Comparison of ENCODE assay signal across 8 cellular contexts in the genomic region with DNA sequence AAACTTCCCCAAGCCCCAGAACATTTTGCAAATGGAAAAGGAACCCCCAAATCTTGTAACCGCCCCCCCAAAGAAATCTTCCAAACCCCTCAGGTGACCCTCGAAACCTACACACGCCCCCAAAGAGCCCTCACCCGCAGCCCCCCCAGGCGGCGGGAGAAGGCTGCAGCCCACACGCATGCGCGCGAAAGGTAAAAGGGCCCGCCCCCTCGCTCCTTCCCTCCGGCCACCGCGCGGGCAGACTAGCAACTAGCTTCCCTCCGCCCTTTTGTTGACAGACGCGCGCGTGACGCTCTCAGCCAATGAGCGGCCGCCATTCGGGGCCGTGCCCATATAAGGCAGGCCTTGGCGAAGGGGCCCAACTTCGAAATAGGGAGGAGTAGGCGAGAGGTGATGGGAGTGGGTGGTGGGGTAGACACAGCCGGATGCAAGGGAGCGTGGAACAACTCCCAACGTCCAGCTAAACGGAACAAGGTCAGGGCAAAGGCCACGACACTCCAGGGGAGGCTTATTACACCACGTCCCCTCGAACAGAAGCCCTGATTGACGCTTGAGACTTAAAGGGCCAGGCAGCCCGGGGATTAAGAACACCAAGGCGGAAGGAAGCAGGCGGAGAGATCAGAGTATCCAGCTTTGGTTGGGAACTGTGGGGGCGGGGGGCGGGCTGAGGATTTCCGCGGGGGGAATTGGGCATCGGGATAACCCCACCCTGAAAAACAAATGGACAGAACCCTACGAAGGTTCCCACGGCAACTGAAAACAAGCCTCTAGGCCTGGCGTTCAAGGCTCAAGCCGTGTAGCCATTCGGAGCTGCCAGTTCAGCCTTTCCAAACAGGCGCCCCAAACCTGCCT.
DNase-seq lines count a peak whose midpoint lies in the region; ATAC-seq and TF ChIP-seq lines count a peak whose summit lies in the region.

No MANE protein-coding gene starts in this region.

- no peaks in the 10 kb centered on the region for H3K9me3 Mint-ChIP-seq in activated naive CD4-positive, alpha-beta T cell treated with anti-CD3 and anti-CD28 coated beads, Interleukin-2, amount 50 U/mL, for 24 hours

- H3K36me3 ChIP-seq in SK-N-MC (ENCODE audit: insufficient read depth, low read length): peaks cover 27% of the 10 kb centered on the region
- peaks cover 16% of the 10 kb centered on the region for H3K36me3 ChIP-seq in neutrophil

- H3K27me3 ChIP-seq in neutrophil: no peaks in the 10 kb centered on the region

- H3K9me3 ChIP-seq in SK-N-MC (ENCODE audit: low read depth, low read length) (no peaks in the 10 kb centered on the region), neutrophil (no peaks in the 10 kb centered on the region)

- H3K9ac ChIP-seq in SK-N-MC (ENCODE audit: insufficient read length): peak overlapping the region; percentile 99

- H3K4me3 ChIP-seq in SK-N-MC (peak overlapping the region; percentile 80), neutrophil (ENCODE audit: low read depth in 1 of 2, low read length in 1 of 2) (peak overlapping the region; percentile 74 to 83)

- peaks cover 26 to 32% of the 10 kb centered on the region in 2 experiments for H3K4me1 ChIP-seq in neutrophil (ENCODE audit: control insufficient read depth in 1 of 2, insufficient read depth in 1 of 2, low read depth in 1 of 2, low read length in 1 of 2)

- peak overlapping the region; percentile 97 for H3K27ac Mint-ChIP-seq in activated naive CD4-positive, alpha-beta T cell treated with anti-CD3 and anti-CD28 coated beads, Interleukin-2, amount 50 U/mL, for 24 hours

- peak; percentile 76 for TF ChIP-seq CTCF in neutrophil (IDR thresholded peaks at IDR 0.05)

- DNase-seq in GM04504 (ENCODE audit: low read depth) (peak; percentile 96), NCI-H1048 (lab: John Stamatoyannopoulos, UW) (peak; percentile 97), SK-N-MC (ENCODE audit: low read depth, low spot score) (peak; percentile 78), germinal center (ENCODE audit: low spot score) (peak; percentile 98), substantia nigra (lab: John Stamatoyannopoulos, UW) (peak; percentile 85 to 100 (median 99))

- peaks cover 14% of the 10 kb centered on the region for H3K36me3 Mint-ChIP-seq in activated naive CD4-positive, alpha-beta T cell treated with anti-CD3 and anti-CD28 coated beads, Interleukin-2, amount 50 U/mL, for 24 hours

- H3K27ac ChIP-seq in SK-N-MC: peak overlapping the region; percentile 95
- H3K27ac ChIP-seq in neutrophil: peak overlapping the region; percentile 97
- H3K27ac ChIP-seq in substantia nigra (ENCODE audit: low read depth, low read length, poor library complexity, severe bottlenecking): peak overlapping the region; percentile 93

- peak; percentile 93 for ATAC-seq in HG02571 (IDR thresholded peaks at IDR 0.05; ENCODE audit: unreplicated experiment)

- peak overlapping the region; percentile 96 for H3K4me3 Mint-ChIP-seq in activated naive CD4-positive, alpha-beta T cell treated with anti-CD3 and anti-CD28 coated beads, Interleukin-2, amount 50 U/mL, for 24 hours

- no peaks in the 10 kb centered on the region for H3K27me3 Mint-ChIP-seq in activated naive CD4-positive, alpha-beta T cell treated with anti-CD3 and anti-CD28 coated beads, Interleukin-2, amount 50 U/mL, for 24 hours

- peaks cover 46% of the 10 kb centered on the region for H3K4me1 Mint-ChIP-seq in activated naive CD4-positive, alpha-beta T cell treated with anti-CD3 and anti-CD28 coated beads, Interleukin-2, amount 50 U/mL, for 24 hours

Comparison
In these comparisons a context has a peak if more than half of its experiments do, and no peak if none do; other contexts are left out.
1. Peak in every context shown above with its lines: DNase-seq, ATAC-seq, H3K4me3 ChIP-seq and H3K27ac ChIP-seq.